ENCODE assay signal across 8 cellular contexts in genomic region chr11:118929496-118930151, GRCh38. TPM values are rescaled to one million over a fixed set of nuclear protein-coding genes. Genes with fewer than 3 reads are reported as not detected.
A peak's percentile ranks its signal among the peaks of the same experiment; 100 is the strongest.
DNase-seq lines count a peak whose midpoint lies in the region; ATAC-seq and TF ChIP-seq lines count a peak whose summit lies in the region.

No MANE protein-coding gene starts in this region.

- H3K27me3 ChIP-seq in BLaER1 (no peaks in the 10 kb centered on the region), OCI-LY3 (ENCODE audit: low read depth, low read length) (peaks cover 5% of the 10 kb centered on the region; the same call in 1 of the 2 replicates)

- no peak for TF ChIP-seq POLR2A in erythroblast (IDR thresholded peaks at IDR 0.05; ENCODE audit: low read length)

- no peaks in the 10 kb centered on the region for H3K36me3 ChIP-seq in BLaER1
- no peaks in the 10 kb centered on the region for H3K36me3 ChIP-seq in OCI-LY3 (replicated peaks; ENCODE audit: low read depth, low read length)
- no peaks in the 10 kb centered on the region for H3K36me3 ChIP-seq in mucosa of descending colon (ENCODE audit: low read depth)

- ATAC-seq in mucosa of descending colon (peak; percentile 60), GM21390 (IDR thresholded peaks at IDR 0.05; ENCODE audit: unreplicated experiment) (no peak)

- H2AFZ ChIP-seq in OCI-LY3 (ENCODE audit: low read depth, low read length): peak overlapping the region; percentile 50; the same call in 1 of the 2 replicates

- H3K27ac ChIP-seq in BLaER1 (peak overlapping the region; percentile 82), OCI-LY3 (ENCODE audit: low read length) (peak overlapping the region; percentile 78)

- H3K9ac ChIP-seq in BLaER1 (peak overlapping the region; percentile 73), OCI-LY3 (ENCODE audit: low read length) (peak overlapping the region; percentile 76)

- H3K4me3 ChIP-seq in BLaER1 (peak overlapping the region; percentile 84), OCI-LY3 (ENCODE audit: low read length) (peak overlapping the region; percentile 85), mucosa of descending colon (peak overlapping the region; percentile 65)

- H4K20me1 ChIP-seq in BLaER1 (peaks cover 6% of the 10 kb centered on the region), OCI-LY3 (ENCODE audit: insufficient read depth, low read length) (no peaks in the 10 kb centered on the region)

- no peaks in the 10 kb centered on the region for H3K9me3 ChIP-seq in BLaER1
- no peaks in the 10 kb centered on the region for H3K9me3 ChIP-seq in OCI-LY3 (ENCODE audit: insufficient read depth, low read length)
- H3K9me3 ChIP-seq in mucosa of descending colon: no peaks in the 10 kb centered on the region

- H3K4me2 ChIP-seq in BLaER1 (peak overlapping the region; percentile 99), OCI-LY3 (ENCODE audit: low read length) (peak overlapping the region; percentile 95)

- peaks cover 60% of the 10 kb centered on the region for H3K4me1 ChIP-seq in BLaER1
- peaks cover 21% of the 10 kb centered on the region for H3K4me1 ChIP-seq in OCI-LY3 (ENCODE audit: low read length)
- peaks cover 12% of the 10 kb centered on the region for H3K4me1 ChIP-seq in mucosa of descending colon (ENCODE audit: low read depth)

- peaks cover 7% of the 10 kb centered on the region for H3K79me2 ChIP-seq in OCI-LY3 (ENCODE audit: low read length)

- TF ChIP-seq CTCF in OCI-LY3 (IDR thresholded peaks at IDR 0.05; ENCODE audit: low read depth, low read length): no peak
- no peak for TF ChIP-seq CTCF in mucosa of descending colon (IDR thresholded peaks at IDR 0.05)

- DNase-seq in HPDE6-E6E7 (ENCODE audit: extremely low spot score) (peak; percentile 71), activated T-cell treated with anti-CD3 and anti-CD28 coated beads for 48 hours (ENCODE audit: low read depth) (peak; percentile 63), erythroblast (lab: John Stamatoyannopoulos, UW) (peak; percentile 49 to 59), mucosa of descending colon (peak; percentile 91 to 93 (median 91))
- DNase-seq in stimulated activated naive CD4-positive, alpha-beta T cell treated with Interleukin-2 at 50 U/mL for 16 hours (lab: John Stamatoyannopoulos, UW): peak; percentile 81

- intact Hi-C loops in mucosa of descending colon (cut with DNase I, micrococcal nuclease): no loop called here

RNA-seq across cellular contexts. Expression of gene BCL9L, which starts 3.9 kb away (rescaled TPM):
- 10 to 100 TPM; 28.6 to 70.1 (median 41.7) TPM for total RNA-seq in mucosa of descending colon

RNA-seq across cellular contexts. Expression of gene UPK2, which starts 26.5 kb away (rescaled TPM):
- total RNA-seq in mucosa of descending colon: not detected

RNA-seq across cellular contexts. Expression of gene FOXR1, which starts 41.9 kb away (rescaled TPM):
- not detected for total RNA-seq in mucosa of descending colon

RNA-seq across cellular contexts. Expression of gene CXCR5, which starts 45.9 kb away (rescaled TPM):
- under 1 TPM in 2 of 3 donors, not detected in 1; 0.12 to 0.23 TPM for total RNA-seq in mucosa of descending colon
